26 cellular contexts compared by ENCODE assay signal in genomic region chr3:104578558-104578957, GRCh38.
"Had no signal": no experiment of that assay in that cellular context is flagged by ENCODE, and none has a peak within 500 bp of the region (broad histone marks: within the 10 kb centered on the region; RNA-seq: fewer than 3 reads in every experiment).

No MANE protein-coding gene starts in this region.

- H3K4me1 ChIP-seq: colonic mucosa, esophagus muscularis mucosa, left lung, right lobe of liver, stomach, suprapubic skin, tibial nerve had no signal

- H3K4me3 ChIP-seq: colonic mucosa, dorsolateral prefrontal cortex, esophagus muscularis mucosa, hepatocyte, left lung, lung, right lobe of liver, skin epidermis, stomach, suprapubic skin, tibial nerve had no signal

- FAIRE-seq: bronchial epithelial cell, frontal cortex had no signal

- H3K27me3 ChIP-seq: colonic mucosa, dorsolateral prefrontal cortex, esophagus muscularis mucosa, hepatocyte, left lung, right lobe of liver, stomach, suprapubic skin, tibial nerve had no signal

- DNase-seq: activated CD4-positive, alpha-beta memory T cell treated with anti-CD3 and anti-CD28 coated beads, Interleukin-2, amount 10 ng/mL, durations not matched to agents 7 days and 5 days; activated CD4-positive, alpha-beta T cell treated with anti-CD3 and anti-CD28 coated beads for 48 hours; activated effector memory CD4-positive, alpha-beta T cell treated with Interleukin-2 at 50 U/mL for 16 hours; activated naive CD4-positive, alpha-beta T cell treated with anti-CD3 and anti-CD28 coated beads, Interleukin-2, amount 10 ng/mL, durations not matched to agents 7 days and 5 days; activated T-cell treated with anti-CD3 and anti-CD28 coated beads, Interleukin-2, amount 50 U/mL, for 72 hours; amygdala; colonic mucosa; dorsolateral prefrontal cortex; effector memory CD8-positive, alpha-beta T cell; glutamatergic neuron; kidney glomerular epithelial cell; left lung; naive thymus-derived CD4-positive, alpha-beta T cell; occipital lobe; posterior cingulate gyrus; right lobe of liver; stomach had no signal

- H3K9me3 ChIP-seq: right lobe of liver had no signal

- H3K4me2 ChIP-seq: hepatocyte had no signal

- ATAC-seq: activated T-cell treated with anti-CD3 and anti-CD28 coated beads, Interleukin-2, amount 50 U/mL, for 72 hours; effector memory CD8-positive, alpha-beta T cell; left lung; naive thymus-derived CD4-positive, alpha-beta T cell; right lobe of liver; stimulated activated memory B cell treated with anti-CD40 and anti-IgM and Interleukin-4, amounts not matched to agents 10 μg/mL and 1 μg/mL and 100 μg/mL, for 72 hours had no signal

- H3K36me3 ChIP-seq: colonic mucosa, esophagus muscularis mucosa, left lung, right lobe of liver, stomach, suprapubic skin, tibial nerve had no signal

- H3K27ac ChIP-seq: colonic mucosa, dorsolateral prefrontal cortex, esophagus muscularis mucosa, hepatocyte, left lung, right lobe of liver, skin epidermis, stomach, suprapubic skin, tibial nerve had no signal

- H3K79me2 ChIP-seq: hepatocyte had no signal

- H2AFZ ChIP-seq: hepatocyte had no signal
